14 cellular contexts compared by ENCODE assay signal in the genomic region with DNA sequence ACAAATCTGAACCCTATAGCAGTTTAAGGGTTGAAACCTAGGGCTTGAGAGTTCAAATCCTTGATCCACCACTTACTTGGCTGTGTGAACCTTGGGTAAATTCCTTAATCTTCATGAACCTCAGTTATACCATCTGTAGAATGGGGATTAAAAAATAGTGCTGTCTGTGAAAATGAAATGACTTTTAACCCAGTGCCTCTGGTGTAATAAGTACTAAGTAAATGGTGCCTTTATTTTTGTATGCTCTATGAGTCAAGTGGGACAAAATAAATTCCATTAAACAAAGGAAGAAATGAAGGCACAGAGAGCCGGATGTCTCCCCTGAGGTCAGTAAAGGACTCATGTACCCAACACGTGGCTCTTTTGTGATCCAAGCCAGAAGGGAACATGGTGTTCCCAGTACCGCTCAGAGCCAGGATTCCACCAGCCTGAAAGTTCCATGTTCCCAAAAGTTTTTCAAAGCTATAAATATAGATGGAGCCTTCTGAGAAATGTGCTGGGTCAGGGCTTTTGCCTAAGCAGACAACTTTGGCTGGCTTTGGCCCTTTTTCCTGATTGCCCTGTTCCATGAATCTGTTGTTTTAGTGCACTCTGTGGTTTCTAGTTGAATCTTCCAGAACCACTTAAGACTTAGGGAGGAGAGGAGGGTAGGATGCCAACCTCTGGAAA.
A peak's percentile ranks its signal among the peaks of the same experiment; 100 is the strongest.
DNase-seq lines count a peak whose midpoint lies in the region; ATAC-seq and TF ChIP-seq lines count a peak whose summit lies in the region.
"Had no signal": no experiment of that assay in that cellular context is flagged by ENCODE, and none has a peak within 500 bp of the region (broad histone marks: within the 10 kb centered on the region; RNA-seq: fewer than 3 reads in every experiment).

No MANE protein-coding gene starts in this region.

- H3K79me2 ChIP-seq in parathyroid adenoma = no peaks in the 10 kb centered on the region

- H3K4me1 ChIP-seq in adipocyte (ENCODE audit: control insufficient read depth, insufficient read depth, low read length) = peaks cover 34% of the 10 kb centered on the region
- H3K4me1 ChIP-seq in heart right ventricle = peaks cover 0 to 19% (median 11%) of the 10 kb centered on the region in 9 donors
- no peaks in the 10 kb centered on the region for H3K4me1 ChIP-seq in parathyroid adenoma

- H3K9ac ChIP-seq in adipocyte (ENCODE audit: low read length) = peak overlapping the region; percentile 78
- no peak overlapping the region for H3K9ac ChIP-seq in parathyroid adenoma

- H3K4me3 ChIP-seq in adipocyte (ENCODE audit: low read length) = peak overlapping the region; percentile 54
- no peak overlapping the region for H3K4me3 ChIP-seq in heart right ventricle
- H3K4me3 ChIP-seq in parathyroid adenoma (ENCODE audit: low read depth, low read length) = no peak overlapping the region
- H3K4me3 ChIP-seq: SJSA1 had no signal

- intact Hi-C loops in heart right ventricle (cut with DNase I) = loop anchor here in 1 of 10 donors (2.0 kb wide), 1 partner anchor 1128 kb away; no protein-coding TSS in a partner anchor

- TF ChIP-seq CTCF in heart right ventricle (IDR thresholded peaks at IDR 0.05) = no peak
- no peak for TF ChIP-seq CTCF in parathyroid adenoma (IDR thresholded peaks at IDR 0.05)

- H3K9me3 ChIP-seq in adipocyte (ENCODE audit: control insufficient read depth, low read length) = peaks cover 28% of the 10 kb centered on the region
- peaks cover 0 to 25% (median 9%) of the 10 kb centered on the region in 11 donors for H3K9me3 ChIP-seq in heart right ventricle
- no peaks in the 10 kb centered on the region for H3K9me3 ChIP-seq in parathyroid adenoma (ENCODE audit: control insufficient read depth, low read length)

- no peak overlapping the region for H3K4me2 ChIP-seq in parathyroid adenoma (ENCODE audit: low read length)

- WGBS in heart right ventricle, 2 donors = 44 to 64% methylated on average over 3 of the region's 3 CpGs

- H2AFZ ChIP-seq in parathyroid adenoma = no peak overlapping the region

- DNase-seq in adipocyte (ENCODE audit: low read depth) = no peak
- peak in 1 of 2 donors; percentile 34 for DNase-seq in heart right ventricle
- peak; percentile 66 for DNase-seq in ureter (ENCODE audit: low spot score)
- no peak for DNase-seq in NCI-H2196 treated with DMSO at 0.1 percent for 48 hours (lab: John Stamatoyannopoulos, UW; ENCODE audit: unreplicated experiment)
- DNase-seq in cortex of kidney (lab: John Stamatoyannopoulos, UW) = no peak
- DNase-seq: activated T-cell treated with anti-CD3 and anti-CD28 coated beads, Interleukin-2, amount 50 U/mL, for 48 hours; Caco-2; NCI-H1092 treated with DMSO at 0.1 percent for 48 hours; NCI-H526; stimulated activated CD4-positive, alpha-beta T cell treated with anti-CD3 and anti-CD28 coated beads, Interleukin-2, amount 100 ng/mL, for 48 hours; stimulated activated naive CD4-positive, alpha-beta T cell treated with Interleukin-2 at 50 U/mL for 16 hours had no signal

- H3K27ac ChIP-seq in heart right ventricle (peak overlapping the region; percentile 6 to 56 (median 26)), parathyroid adenoma (peak overlapping the region; percentile 30)
- H3K27ac ChIP-seq: SJSA1 had no signal

- ATAC-seq in heart right ventricle (peak; percentile 31 to 96 (median 88)), HG03571 (IDR thresholded peaks at IDR 0.05; ENCODE audit: unreplicated experiment) (no peak)

- no peaks in the 10 kb centered on the region for H3K36me3 ChIP-seq in adipocyte (ENCODE audit: control insufficient read depth, insufficient read depth, low read length, severe bottlenecking)
- H3K36me3 ChIP-seq in heart right ventricle = no peaks in the 10 kb centered on the region
- H3K36me3 ChIP-seq in parathyroid adenoma (ENCODE audit: control insufficient read depth, insufficient read depth, low read length) = no peaks in the 10 kb centered on the region
- H3K36me3 ChIP-seq: SJSA1 had no signal

- no peaks in the 10 kb centered on the region for H3K27me3 ChIP-seq in adipocyte (replicated peaks; ENCODE audit: control insufficient read depth, insufficient read depth, low read length)
- peaks cover 0 to 8% (median 0%) of the 10 kb centered on the region in 7 donors for H3K27me3 ChIP-seq in heart right ventricle
- no peaks in the 10 kb centered on the region for H3K27me3 ChIP-seq in parathyroid adenoma (ENCODE audit: control insufficient read depth, insufficient read depth, low read length)
